27 cellular contexts compared by ENCODE assay signal in genomic region chr5:33411498-33411897, GRCh38.
"Had no signal": no experiment of that assay in that cellular context is flagged by ENCODE, and none has a peak within 500 bp of the region (broad histone marks: within the 10 kb centered on the region; RNA-seq: fewer than 3 reads in every experiment).

No MANE protein-coding gene starts in this region.

- H3K27ac ChIP-seq: stomach, suprapubic skin, testis, thoracic aorta, thyroid gland, tibial artery, tibial nerve, upper lobe of left lung, upper lobe of right lung, uterus, vagina had no signal

- DNase-seq: stimulated activated CD4-positive, alpha-beta T cell treated with anti-CD3 and anti-CD28 coated beads, Interleukin-2, amount 100 ng/mL, for 48 hours; stimulated activated CD4-positive, alpha-beta T cell treated with anti-CD3 and anti-CD28 coated beads, Interleukin-4, amount 100 ng/mL, for 1 hour; stimulated activated CD4-positive, alpha-beta T cell treated with anti-CD3 and anti-CD28 coated beads, Interleukin-4, amount 100 ng/mL, for 24 hours; stimulated activated CD4-positive, alpha-beta T cell treated with anti-CD3 and anti-CD28 coated beads, Interleukin-4, amount 100 ng/mL, for 4 hours; stimulated activated CD8-positive, alpha-beta memory T cell treated with anti-CD3 and anti-CD28 coated beads, Interleukin-4, amount 100 ng/mL, for 48 hours; stimulated activated naive B cell treated with anti-CD40 and anti-IgM and Interleukin-4, amounts not matched to agents 10 μg/mL and 1 μg/mL and 100 μg/mL, for 72 hours; stimulated activated naive CD4-positive, alpha-beta T cell; stimulated activated naive CD4-positive, alpha-beta T cell treated with Interleukin-2 at 50 U/mL for 16 hours; stimulated activated naive CD8-positive, alpha-beta T cell treated with anti-CD3 and anti-CD28 coated beads, Interleukin-15, amount 100 ng/mL, for 72 hours; stimulated activated naive CD8-positive, alpha-beta T cell treated with anti-CD3 and anti-CD28 coated beads, Interleukin-15, Interleukin-2, amounts not matched to agents 100 U/mL and 50 U/mL, for 24 hours; stomach; substantia nigra; testis; thyroid gland; tibial artery; transverse colon; trophoblast cell; upper lobe of left lung; upper lobe of right lung; uterus had no signal

- H3K4me1 ChIP-seq: suprapubic skin, testis, thyroid gland, tibial nerve, transverse colon, upper lobe of left lung, vagina had no signal

- ATAC-seq: stimulated activated effector memory CD8-positive, alpha-beta T cell treated with anti-CD3 and anti-CD28 coated beads, Interleukin-12 subunit alpha, Interleukin-12 subunit beta, amount 100 ng/mL, for 72 hours; stimulated activated memory B cell treated with anti-CD40 and anti-IgM and Interleukin-4, amounts not matched to agents 10 μg/mL and 1 μg/mL and 100 μg/mL, for 72 hours; stimulated activated naive B cell treated with anti-CD40 and anti-IgM and Interleukin-4, amounts not matched to agents 10 μg/mL and 1 μg/mL and 100 μg/mL, for 72 hours; stimulated activated naive CD8-positive, alpha-beta T cell treated with anti-CD3 and anti-CD28 coated beads, Interleukin-15, amount 100 ng/mL, for 72 hours; stimulated activated naive CD8-positive, alpha-beta T cell treated with anti-CD3 and anti-CD28 coated beads, Interleukin-15, Interleukin-2, amounts not matched to agents 100 U/mL and 50 U/mL, for 24 hours; upper lobe of right lung had no signal

- FAIRE-seq: urothelium cell line had no signal

- H3K9me3 ChIP-seq: stomach, suprapubic skin, testis, thoracic aorta, thyroid gland, tibial artery, tibial nerve, transverse colon, upper lobe of left lung, upper lobe of right lung, uterus, vagina had no signal

- H3K4me3 ChIP-seq: stomach, suprapubic skin, testis, thoracic aorta, thyroid gland, tibial artery, tibial nerve, transverse colon, upper lobe of left lung, upper lobe of right lung, uterus, vagina had no signal

- H3K27me3 ChIP-seq: stomach, suprapubic skin, testis, thyroid gland, tibial artery, tibial nerve, transverse colon, upper lobe of left lung, upper lobe of right lung, uterus, vagina had no signal

- H3K36me3 ChIP-seq: stomach, suprapubic skin, thoracic aorta, thyroid gland, tibial artery, tibial nerve, transverse colon, upper lobe of left lung, upper lobe of right lung, uterus, vagina had no signal
